9 cellular contexts compared by ENCODE assay signal in genomic region chr2:96261328-96262003, GRCh38. TPM values are rescaled to one million over a fixed set of nuclear protein-coding genes. Genes with fewer than 3 reads are reported as not detected.
DNase-seq lines count a peak whose midpoint lies in the region; ATAC-seq and TF ChIP-seq lines count a peak whose summit lies in the region.
"Had no signal": no experiment of that assay in that cellular context is flagged by ENCODE, and none has a peak within 500 bp of the region (broad histone marks: within the 10 kb centered on the region; RNA-seq: fewer than 3 reads in every experiment).

No MANE protein-coding gene starts in this region.

- H3K4me2 ChIP-seq in BLaER1 treated with 17β-estradiol and CSF1 and Interleukin-3, amounts not matched to agents 10 nM and 100 nM: peak overlapping the region; percentile 32 to 95 (median 88); a peak in 21 of 22 replicates
- peak overlapping the region; percentile 63 for H3K4me2 ChIP-seq in Loucy (ENCODE audit: low read depth, low read length, poor library complexity, severe bottlenecking)

- ATAC-seq in psoas muscle: no peak

- H3K4me1 ChIP-seq in BLaER1 treated with 17β-estradiol and CSF1 and Interleukin-3, amounts not matched to agents 10 nM and 100 nM: peaks cover 65 to 83% (median 72%) of the 10 kb centered on the region in 10 experiments
- H3K4me1 ChIP-seq in Loucy (ENCODE audit: insufficient read depth, low read length, poor library complexity, severe bottlenecking): peaks cover 51% of the 10 kb centered on the region
- peaks cover 75 to 87% (median 86%) of the 10 kb centered on the region in 4 donors for H3K4me1 ChIP-seq in esophagus muscularis mucosa
- H3K4me1 ChIP-seq in psoas muscle: peaks cover 79% of the 10 kb centered on the region

- no peaks in the 10 kb centered on the region for H3K27me3 ChIP-seq in BLaER1 treated with 17β-estradiol and CSF1 and Interleukin-3, amounts not matched to agents 10 nM and 100 nM
- H3K27me3 ChIP-seq in Loucy (ENCODE audit: insufficient read depth, low read length, poor library complexity, severe bottlenecking): no peaks in the 10 kb centered on the region
- H3K27me3 ChIP-seq in esophagus muscularis mucosa: no peaks in the 10 kb centered on the region
- no peaks in the 10 kb centered on the region for H3K27me3 ChIP-seq in psoas muscle (ENCODE audit: insufficient read depth in 3 of 3, low read length in 2 of 3)

- H3K79me2 ChIP-seq in Loucy (ENCODE audit: insufficient read depth, low read length): peaks cover 86% of the 10 kb centered on the region

- no peaks in the 10 kb centered on the region for H3F3A ChIP-seq in Loucy (ENCODE audit: low read depth)

- WGBS in esophagus muscularis mucosa: 80% methylated on average over 6 of the region's 6 CpGs
- 75 to 82% (median 77%) methylated on average over 6 of the region's 6 CpGs for WGBS in psoas muscle, 3 donors

- TF ChIP-seq CTCF in Loucy (conservative IDR thresholded peaks at IDR 0.05; ENCODE audit: low read length) (no peak), esophagus muscularis mucosa (IDR thresholded peaks at IDR 0.05) (no peak), psoas muscle (IDR thresholded peaks at IDR 0.05) (no peak)

- H3K4me3 ChIP-seq in BLaER1 treated with 17β-estradiol and CSF1 and Interleukin-3, amounts not matched to agents 10 nM and 100 nM: peak overlapping the region in 3 of 10 experiments; percentile 22 to 36 (median 26); a peak in 5 of 20 replicates
- H3K4me3 ChIP-seq in Loucy (ENCODE audit: low read length, poor library complexity, severe bottlenecking): no peak overlapping the region
- H3K4me3 ChIP-seq in esophagus muscularis mucosa: no peak overlapping the region
- H3K4me3 ChIP-seq in psoas muscle: peak overlapping the region; percentile 45

- H3K27ac ChIP-seq in BLaER1 treated with 17β-estradiol and CSF1 and Interleukin-3, amounts not matched to agents 10 nM and 100 nM: peak overlapping the region in 10 of 11 experiments; percentile 19 to 90 (median 76); a peak in 19 of 22 replicates
- H3K27ac ChIP-seq in esophagus muscularis mucosa (replicated peaks in 1 of 4) (peak overlapping the region; percentile 79 to 85 (median 81)), psoas muscle (peak overlapping the region; percentile 97)

- H3K9me3 ChIP-seq in BLaER1 treated with 17β-estradiol and CSF1 and Interleukin-3, amounts not matched to agents 10 nM and 100 nM (replicated peaks in 1 of 11): no peaks in the 10 kb centered on the region
- H3K9me3 ChIP-seq in Loucy (ENCODE audit: insufficient read depth, low read depth, low read length): no peaks in the 10 kb centered on the region
- H3K9me3 ChIP-seq in esophagus muscularis mucosa: no peaks in the 10 kb centered on the region
- no peaks in the 10 kb centered on the region for H3K9me3 ChIP-seq in psoas muscle

- TF ChIP-seq POLR2A in esophagus muscularis mucosa (IDR thresholded peaks at IDR 0.05; ENCODE audit: low read depth): no peak

- DNase-seq in esophagus muscularis mucosa (ENCODE audit: extremely low spot score): no peak
- DNase-seq in psoas muscle: no peak
- DNase-seq in stimulated activated CD4-positive, alpha-beta T cell treated with anti-CD3 and anti-CD28 coated beads, Interleukin-2, amount 100 ng/mL, for 24 hours: no peak
- DNase-seq in EL: no peak
- DNase-seq in RKO (ENCODE audit: low spot score): no peak
- DNase-seq in ACHN: no peak
- DNase-seq: DMS79 had no signal

- TF ChIP-seq EP300 in esophagus muscularis mucosa (IDR thresholded peaks at IDR 0.05): no peak

- H4K20me1 ChIP-seq in BLaER1 treated with 17β-estradiol and CSF1 and Interleukin-3, amounts not matched to agents 10 nM and 100 nM: peaks cover 25 to 94% (median 55%) of the 10 kb centered on the region in 11 experiments; a peak in 20 of 22 replicates
- H4K20me1 ChIP-seq in Loucy (ENCODE audit: insufficient read depth, low read length, poor library complexity, severe bottlenecking): peaks cover 37% of the 10 kb centered on the region

- in situ Hi-C loops in ACHN (cut with HindIII; ENCODE audit: low pct_ligation_motif_present, low pct_unique_long_range_greater_than_20kb, low sequenced_read_pairs): no loop called here

- intact Hi-C loops in esophagus muscularis mucosa (cut with DNase I): loop anchor here (10.0 kb wide), 1 partner anchor 73 kb away; the partner anchor contains the start of gene NCAPH
- intact Hi-C loops in psoas muscle (cut with DNase I): loop anchor here (2.0 to 10.0 kb wide), 4 partner anchors 57 to 267 kb away; partner anchors contain the start of genes ANKRD36C (in 1 of the 2) and DUSP2 (in 1 of the 2)

- H2AFZ ChIP-seq in Loucy (ENCODE audit: low read length): no peak overlapping the region

- peak overlapping the region; percentile 21 to 75 (median 60); a peak in 19 of 22 replicates for H3K9ac ChIP-seq in BLaER1 treated with 17β-estradiol and CSF1 and Interleukin-3, amounts not matched to agents 10 nM and 100 nM
- H3K9ac ChIP-seq in Loucy (ENCODE audit: low read depth, low read length, poor library complexity, severe bottlenecking): peak overlapping the region; percentile 61

- H3K36me3 ChIP-seq in BLaER1 treated with 17β-estradiol and CSF1 and Interleukin-3, amounts not matched to agents 10 nM and 100 nM: peaks cover 43 to 62% (median 56%) of the 10 kb centered on the region in 11 experiments
- peaks cover 8% of the 10 kb centered on the region; the same call in 1 of the 2 replicates for H3K36me3 ChIP-seq in Loucy (ENCODE audit: insufficient read depth, low read length)
- peaks cover 0 to 46% (median 17%) of the 10 kb centered on the region in 4 donors for H3K36me3 ChIP-seq in esophagus muscularis mucosa
- peaks cover 0 to 19% of the 10 kb centered on the region in 2 donors for H3K36me3 ChIP-seq in psoas muscle (ENCODE audit: insufficient read depth in 1 of 2, low read depth in 1 of 2)

- no peaks in the 10 kb centered on the region for H3K9me2 ChIP-seq in Loucy (replicated peaks; ENCODE audit: low read depth, low read length)

RNA-seq across cellular contexts. Expression of gene TMEM127, which starts 4.3 kb away (rescaled TPM):
- 10 to 100 TPM; 42.8 to 72.0 (median 55.3) TPM for total RNA-seq in esophagus muscularis mucosa
- 10 to 100 TPM; 23.1 to 33.0 (median 28.3) TPM for total RNA-seq in psoas muscle
- polyA plus RNA-seq in psoas muscle: 10 to 100 TPM; 18.1 to 39.9 (median 21.2) TPM

RNA-seq across cellular contexts. Expression of gene CIAO1, which starts 4.6 kb away (rescaled TPM):
- total RNA-seq in esophagus muscularis mucosa (100 to 1,000 TPM in 1 of 4 donors, 10 to 100 TPM in 3; 76.4 to 101 (median 92.5) TPM), psoas muscle (10 to 100 TPM; 44.0 to 61.0 (median 56.5) TPM)
- 10 to 100 TPM; 36.8 to 91.6 (median 80.5) TPM for polyA plus RNA-seq in psoas muscle

RNA-seq across cellular contexts. Expression of gene SNRNP200, which starts 43.9 kb away (rescaled TPM):
- total RNA-seq in esophagus muscularis mucosa (100 to 1,000 TPM in 2 of 4 donors, 10 to 100 TPM in 2; 73.7 to 106 (median 90.8) TPM), psoas muscle (10 to 100 TPM; 61.1 to 83.1 (median 77.6) TPM)
- polyA plus RNA-seq in psoas muscle: 10 to 100 TPM; 47.6 to 73.7 (median 69.5) TPM

RNA-seq across cellular contexts. Expression of gene STARD7, which starts 52.8 kb away (rescaled TPM):
- total RNA-seq in esophagus muscularis mucosa (100 to 1,000 TPM in 1 of 4 donors, 10 to 100 TPM in 3; 85.0 to 110 (median 92.2) TPM), psoas muscle (100 to 1,000 TPM; 162 to 290 (median 231) TPM)
- polyA plus RNA-seq in psoas muscle: 100 to 1,000 TPM; 111 to 472 (median 125) TPM
